In the genomic region with DNA sequence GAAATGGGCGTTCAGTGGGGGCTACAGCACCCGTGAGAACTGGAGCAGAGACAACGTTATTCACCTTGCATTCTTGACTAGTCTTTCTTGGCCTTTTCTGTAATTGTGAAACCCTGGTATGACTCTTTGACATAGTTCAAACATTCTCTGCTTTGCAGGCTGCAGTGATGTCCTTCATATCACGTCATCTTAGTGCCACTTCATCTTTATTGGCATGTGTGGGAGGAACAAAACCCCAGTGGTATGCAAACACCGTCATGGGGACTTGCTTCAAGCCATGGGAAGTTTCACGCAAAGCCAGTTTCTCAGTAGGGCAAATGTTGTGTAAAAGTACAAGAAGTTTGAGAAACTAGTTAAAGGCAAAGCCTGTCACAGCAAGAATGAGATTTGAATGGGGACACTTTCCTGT, we compare ENCODE assay signal across 7 cellular contexts. TPM values are rescaled to one million over a fixed set of nuclear protein-coding genes. Genes with fewer than 3 reads are reported as not detected.
DNase-seq lines count a peak whose midpoint lies in the region; ATAC-seq and FAIRE-seq lines count a peak whose summit lies in the region.

No MANE protein-coding gene starts in this region.

- no peaks in the 10 kb centered on the region for H3K79me2 ChIP-seq in trophoblast cell (ENCODE audit: control insufficient read depth, insufficient read depth, low read length, poor library complexity)

- no peak overlapping the region for H3K23ac ChIP-seq in trophoblast cell (ENCODE audit: low read length)

- intact Hi-C loops in Right ventricle myocardium inferior (cut with DNase I) = no loop called here
- intact Hi-C loops in sciatic nerve (cut with DNase I) = no loop called here

- H3K9me3 Mint-ChIP-seq in activated CD4-positive, alpha-beta T cell treated with anti-CD3 and anti-CD28 coated beads, Interleukin-2, amount 10 ng/mL, durations not matched to agents 7 days and 5 days = no peaks in the 10 kb centered on the region
- H3K9me3 Mint-ChIP-seq in CD8-positive, alpha-beta memory T cell = no peaks in the 10 kb centered on the region

- no peak overlapping the region for H3K14ac ChIP-seq in trophoblast cell (ENCODE audit: low read length)

- no peak overlapping the region for H3K9ac ChIP-seq in trophoblast cell (ENCODE audit: low read length)

- H3K27ac ChIP-seq in trophoblast cell (ENCODE audit: low read depth, low read length) = peak overlapping the region; percentile 49
- no peak overlapping the region for H3K27ac ChIP-seq in CD8-positive, alpha-beta memory T cell (ENCODE audit: low read depth, low read length)

- H2BK12ac ChIP-seq in trophoblast cell (ENCODE audit: low read length) = no peak overlapping the region

- H3K79me1 ChIP-seq in trophoblast cell (ENCODE audit: low read length) = peaks cover 6% of the 10 kb centered on the region

- no peak overlapping the region for H2AK5ac ChIP-seq in trophoblast cell (ENCODE audit: low read length)

- H4K8ac ChIP-seq in trophoblast cell (ENCODE audit: low read depth, low read length) = no peak overlapping the region

- no peak overlapping the region for H3K4me3 ChIP-seq in trophoblast cell (ENCODE audit: low read depth, low read length)
- H3K4me3 ChIP-seq in CD8-positive, alpha-beta memory T cell (ENCODE audit: low read length) = no peak overlapping the region

- no peak overlapping the region for H2AFZ ChIP-seq in trophoblast cell (ENCODE audit: insufficient read depth, low read length, poor library complexity)

- CTCF ChIA-PET in activated CD4-positive, alpha-beta T cell treated with anti-CD3 and anti-CD28 coated beads, Interleukin-2, amount 10 ng/mL, durations not matched to agents 7 days and 5 days (lab: Charles Lee) = interaction anchor here (0.5 to 3.4 kb wide), 2 partner anchors 9 to 142 kb away, joined by 3 to 8 read pairs; no protein-coding TSS in a partner anchor
- CTCF ChIA-PET in CD8-positive, alpha-beta memory T cell (lab: Charles Lee) = no interaction called here

- H3K4me2 ChIP-seq in trophoblast cell (ENCODE audit: low read length) = no peak overlapping the region

- H3K4me1 ChIP-seq in trophoblast cell (ENCODE audit: control insufficient read depth in 1 of 2, insufficient read depth in 2 of 2, low read length in 2 of 2) = peaks cover 10 to 17% of the 10 kb centered on the region in 2 experiments
- no peaks in the 10 kb centered on the region for H3K4me1 ChIP-seq in CD8-positive, alpha-beta memory T cell (ENCODE audit: insufficient read depth, low read length)

- no peak overlapping the region for H3K4me3 Mint-ChIP-seq in activated CD4-positive, alpha-beta T cell treated with anti-CD3 and anti-CD28 coated beads, Interleukin-2, amount 10 ng/mL, durations not matched to agents 7 days and 5 days
- H3K4me3 Mint-ChIP-seq in CD8-positive, alpha-beta memory T cell = no peak overlapping the region

- no peak overlapping the region for H3K4ac ChIP-seq in trophoblast cell (ENCODE audit: low read depth, low read length)

- no peaks in the 10 kb centered on the region for H3K27me3 ChIP-seq in trophoblast cell (ENCODE audit: insufficient read depth, low read length)
- no peaks in the 10 kb centered on the region for H3K27me3 ChIP-seq in CD8-positive, alpha-beta memory T cell (ENCODE audit: insufficient read depth, low read length, poor library complexity, severe bottlenecking)

- H4K12ac ChIP-seq in trophoblast cell (ENCODE audit: low read depth, low read length) = no peak overlapping the region

- no peaks in the 10 kb centered on the region for H3K36me3 Mint-ChIP-seq in activated CD4-positive, alpha-beta T cell treated with anti-CD3 and anti-CD28 coated beads, Interleukin-2, amount 10 ng/mL, durations not matched to agents 7 days and 5 days (ENCODE audit: low read depth)
- H3K36me3 Mint-ChIP-seq in CD8-positive, alpha-beta memory T cell = peaks cover 0 to 9% (median 3%) of the 10 kb centered on the region in 3 donors

- no peak overlapping the region for H3K27ac Mint-ChIP-seq in activated CD4-positive, alpha-beta T cell treated with anti-CD3 and anti-CD28 coated beads, Interleukin-2, amount 10 ng/mL, durations not matched to agents 7 days and 5 days
- H3K27ac Mint-ChIP-seq in CD8-positive, alpha-beta memory T cell = peak overlapping the region in 1 of 8 donors; percentile 23

- no CpG with 5 or more reads among the region's 6 CpGs for WGBS in trophoblast cell (ENCODE audit: extremely low coverage, insufficient coverage, insufficient read length)

- POLR2A ChIA-PET in activated CD4-positive, alpha-beta T cell treated with anti-CD3 and anti-CD28 coated beads, Interleukin-2, amount 10 ng/mL, durations not matched to agents 7 days and 5 days (lab: Charles Lee) = no interaction called here
- POLR2A ChIA-PET in CD8-positive, alpha-beta memory T cell (lab: Charles Lee) = no interaction called here

- H3K18ac ChIP-seq in trophoblast cell (ENCODE audit: low read length) = no peak overlapping the region

- no peaks in the 10 kb centered on the region for H3K36me3 ChIP-seq in trophoblast cell (ENCODE audit: control insufficient read depth in 1 of 2, insufficient read depth in 2 of 2, low read length in 2 of 2)
- H3K36me3 ChIP-seq in CD8-positive, alpha-beta memory T cell (ENCODE audit: insufficient read depth, low read length) = no peaks in the 10 kb centered on the region

- H3K4me1 Mint-ChIP-seq in activated CD4-positive, alpha-beta T cell treated with anti-CD3 and anti-CD28 coated beads, Interleukin-2, amount 10 ng/mL, durations not matched to agents 7 days and 5 days = peaks cover 13% of the 10 kb centered on the region
- peaks cover 7 to 15% (median 12%) of the 10 kb centered on the region in 3 donors for H3K4me1 Mint-ChIP-seq in CD8-positive, alpha-beta memory T cell

- H2BK120ac ChIP-seq in trophoblast cell (ENCODE audit: insufficient read depth, low read length, poor library complexity) = peak overlapping the region; percentile 26

- no peak overlapping the region for H4K91ac ChIP-seq in trophoblast cell (ENCODE audit: low read depth, low read length)

- FAIRE-seq in GM19239 (lab: Jason Lieb, UNC) = peak; percentile 98

- no peaks in the 10 kb centered on the region for H3K9me3 ChIP-seq in trophoblast cell (ENCODE audit: insufficient read depth, low read depth, low read length)
- H3K9me3 ChIP-seq in CD8-positive, alpha-beta memory T cell (ENCODE audit: low read length) = no peaks in the 10 kb centered on the region

- peaks cover 3% of the 10 kb centered on the region for H3K27me3 Mint-ChIP-seq in activated CD4-positive, alpha-beta T cell treated with anti-CD3 and anti-CD28 coated beads, Interleukin-2, amount 10 ng/mL, durations not matched to agents 7 days and 5 days
- peaks cover 0 to 4% of the 10 kb centered on the region in 2 donors for H3K27me3 Mint-ChIP-seq in CD8-positive, alpha-beta memory T cell

- ATAC-seq in HG02943 (IDR thresholded peaks at IDR 0.05; ENCODE audit: low read depth, unreplicated experiment) (peak; percentile 92), Right ventricle myocardium inferior (no peak), sciatic nerve (no peak)

- H2BK5ac ChIP-seq in trophoblast cell (ENCODE audit: low read depth, low read length, poor library complexity) = peak overlapping the region; percentile 36

- DNase-seq in GM19239 (ENCODE audit: insufficient read length, low spot score) (no peak), trophoblast cell (peak; percentile 94 to 97), Right ventricle myocardium inferior (ENCODE audit: missing footprints) (no peak), sciatic nerve (ENCODE audit: low spot score) (no peak)
- peak; percentile 10 for DNase-seq in activated CD4-positive, alpha-beta T cell treated with anti-CD3 and anti-CD28 coated beads, Interleukin-2, amount 10 ng/mL, durations not matched to agents 7 days and 5 days
- no peak for DNase-seq in CD8-positive, alpha-beta memory T cell

RNA-seq across cellular contexts. Expression of a gene that starts 20.2 kb away (rescaled TPM):
- 10 to 100 TPM; 33.6 to 35.9 TPM for total RNA-seq in activated CD4-positive, alpha-beta T cell treated with anti-CD3 and anti-CD28 coated beads, Interleukin-2, amount 10 ng/mL, durations not matched to agents 7 days and 5 days
- polyA plus RNA-seq in trophoblast cell (2013) = 12.5 and 12.7 TPM in 2 replicates
- total RNA-seq in Right ventricle myocardium inferior (11.6 TPM), sciatic nerve (28.6 TPM)
- total RNA-seq in CD8-positive, alpha-beta memory T cell = 10 to 100 TPM; 37.5 to 41.2 TPM
- 10.3 TPM for polyA plus RNA-seq in CD8-positive, alpha-beta memory T cell

RNA-seq across cellular contexts. Expression of a gene that starts 28.8 kb away (rescaled TPM):
- 10 to 100 TPM; 18.2 to 21.2 TPM for total RNA-seq in activated CD4-positive, alpha-beta T cell treated with anti-CD3 and anti-CD28 coated beads, Interleukin-2, amount 10 ng/mL, durations not matched to agents 7 days and 5 days
- polyA plus RNA-seq in trophoblast cell (2013) = 7.9 and 8.0 TPM in 2 replicates
- total RNA-seq in Right ventricle myocardium inferior = 15.9 TPM
- total RNA-seq in sciatic nerve = 67.9 TPM
- total RNA-seq in CD8-positive, alpha-beta memory T cell = 10 to 100 TPM; 21.2 to 23.2 TPM
- 50.2 TPM for polyA plus RNA-seq in CD8-positive, alpha-beta memory T cell

Comparison
In these comparisons a context has a peak if more than half of its experiments do, and no peak if none do; other contexts are left out.
1. DNase-seq: peak in activated CD4-positive, alpha-beta T cell treated with anti-CD3 and anti-CD28 coated beads, Interleukin-2, amount 10 ng/mL, durations not matched to agents 7 days and 5 days (single experiment) and trophoblast cell (2 of 2); none in GM19239 (single experiment), Right ventricle myocardium inferior (single experiment), sciatic nerve (single experiment) and CD8-positive, alpha-beta memory T cell (0 of 5).